ENCODE assay signal across 8 cellular contexts in genomic region chr4:104385713-104386112, GRCh38.
"Had no signal": no experiment of that assay in that cellular context is flagged by ENCODE, and none has a peak within 500 bp of the region (broad histone marks: within the 10 kb centered on the region; RNA-seq: fewer than 3 reads in every experiment).

No MANE protein-coding gene starts in this region.

- DNase-seq: GDM1, GF-D8 had no signal

- ATAC-seq: GM12878 had no signal

- H3K4me3 ChIP-seq: GM12878 had no signal

- FAIRE-seq: G401.6, GM12878, GM12891, GM12892, GM18507, GM19239 had no signal
